In the genomic region with DNA sequence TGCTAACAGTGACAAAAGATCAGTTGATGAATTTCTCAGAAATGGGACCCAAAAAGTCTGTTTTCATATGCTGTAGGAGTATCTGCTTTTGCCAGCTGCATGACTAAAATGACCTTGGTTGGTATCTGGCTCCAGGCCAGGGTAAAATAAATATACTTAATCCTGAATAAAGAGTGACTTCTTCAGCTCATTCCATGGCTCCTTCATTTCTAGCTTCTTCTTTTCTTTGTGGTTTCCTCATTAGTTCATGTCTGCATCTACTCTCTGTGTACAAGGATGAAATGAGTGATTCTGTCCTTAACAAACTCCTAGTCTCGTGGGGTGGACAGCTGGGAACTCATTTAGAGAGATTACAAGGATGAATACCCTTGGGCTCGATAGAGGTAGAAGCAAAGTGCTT, we compare ENCODE assay signal across 12 cellular contexts. TPM values are rescaled to one million over a fixed set of nuclear protein-coding genes. Genes with fewer than 3 reads are reported as not detected.
A peak's percentile ranks its signal among the peaks of the same experiment; 100 is the strongest.
DNase-seq lines count a peak whose midpoint lies in the region; ATAC-seq, FAIRE-seq and TF ChIP-seq lines count a peak whose summit lies in the region.
"Had no signal": no experiment of that assay in that cellular context is flagged by ENCODE, and none has a peak within 500 bp of the region (broad histone marks: within the 10 kb centered on the region; RNA-seq: fewer than 3 reads in every experiment).

No MANE protein-coding gene starts in this region.

- H3K9me3 Mint-ChIP-seq in activated naive CD4-positive, alpha-beta T cell treated with anti-CD3 and anti-CD28 coated beads, Interleukin-2, amount 50 U/mL, for 72 hours: no peaks in the 10 kb centered on the region

- H4K20me1 ChIP-seq in PC-3 (ENCODE audit: low read length): no peaks in the 10 kb centered on the region
- H4K20me1 ChIP-seq in endothelial cell of umbilical vein (replicated peaks; ENCODE audit: control insufficient read depth, extremely low read depth, insufficient read depth, low read length): no peaks in the 10 kb centered on the region

- no peaks in the 10 kb centered on the region for H3K9me1 ChIP-seq in endothelial cell of umbilical vein (replicated peaks; ENCODE audit: control insufficient read depth, extremely low read depth, insufficient read depth, low read length)

- H3K9me2 ChIP-seq in PC-3 (replicated peaks; ENCODE audit: low read length): no peaks in the 10 kb centered on the region

- H3K9me3 ChIP-seq in PC-3 (ENCODE audit: low read length) (no peaks in the 10 kb centered on the region), endothelial cell of umbilical vein (replicated peaks; ENCODE audit: control insufficient read depth, insufficient read depth, low read length) (no peaks in the 10 kb centered on the region), pancreas (no peaks in the 10 kb centered on the region)
- H3K9me3 ChIP-seq: upper lobe of right lung had no signal

- H3K27me3 ChIP-seq in PC-3 (ENCODE audit: low read length): no peaks in the 10 kb centered on the region
- H3K27me3 ChIP-seq in endothelial cell of umbilical vein (ENCODE audit: control insufficient read depth in 2 of 2, insufficient read depth in 2 of 2, low read length in 2 of 2): no peaks in the 10 kb centered on the region
- no peaks in the 10 kb centered on the region for H3K27me3 ChIP-seq in pancreas
- H3K27me3 ChIP-seq: upper lobe of right lung had no signal

- H3K79me2 ChIP-seq in PC-3 (ENCODE audit: low read length): peaks cover 83% of the 10 kb centered on the region
- peaks cover 11% of the 10 kb centered on the region for H3K79me2 ChIP-seq in endothelial cell of umbilical vein (ENCODE audit: control insufficient read depth, insufficient read depth, low read length)

- H3K4me1 ChIP-seq in PC-3 (ENCODE audit: insufficient read depth, low read length) (peaks cover 54% of the 10 kb centered on the region), endothelial cell of umbilical vein (ENCODE audit: control insufficient read depth, extremely low read depth, insufficient read depth, low read length) (peaks cover 33% of the 10 kb centered on the region), pancreas (peaks cover 14 to 29% (median 24%) of the 10 kb centered on the region in 3 donors)

- DNase-seq in DMS 273 (lab: John Stamatoyannopoulos, UW; ENCODE audit: unreplicated experiment) (peak; percentile 30), DMS 273 treated with DMSO at 0.1 percent for 48 hours (lab: John Stamatoyannopoulos, UW) (no peak), PC-3 (peak; percentile 70), endothelial cell of umbilical vein (ENCODE audit: low read depth, low spot score) (peak; percentile 79), pancreas (peak in 1 of 6 donors; percentile 35)
- no peak for DNase-seq in activated naive CD4-positive, alpha-beta T cell treated with anti-CD3 and anti-CD28 coated beads, Interleukin-2, amount 50 U/mL, for 72 hours (ENCODE audit: low spot score in 2 of 2)
- no peak for DNase-seq in stimulated activated CD4-positive, alpha-beta T cell treated with anti-CD3 and anti-CD28 coated beads, Interleukin-1b, Interleukin-23, amount 100 ng/mL, for 48 hours
- DNase-seq: 8988T; activated naive CD4-positive, alpha-beta T cell treated with Interleukin-2 at 50 U/mL for 16 hours; NCI-H345; upper lobe of right lung had no signal

- CTCF ChIA-PET in PC-3 (lab: Charles Lee): no interaction called here
- CTCF ChIA-PET in endothelial cell of umbilical vein (lab: Charles Lee): interaction anchor here (0.6 to 1.9 kb wide), 9 partner anchors 10 to 772 kb away, joined by 3 to 7 read pairs (median 4); no protein-coding TSS in a partner anchor

- H3K27ac Mint-ChIP-seq in activated naive CD4-positive, alpha-beta T cell treated with anti-CD3 and anti-CD28 coated beads, Interleukin-2, amount 50 U/mL, for 72 hours: no peak overlapping the region

- FAIRE-seq in endothelial cell of umbilical vein (lab: Jason Lieb, UNC): peak; percentile 85
- no peak for FAIRE-seq in pancreas (lab: Jason Lieb, UNC)

- dilution Hi-C loops in endothelial cell of umbilical vein (cut with MboI; ENCODE audit: extremely low pct_ligation_motif_present, low sequenced_read_pairs): no loop called here

- 48 to 57% methylated on average over 2 of the region's 2 CpGs for WGBS in pancreas, 2 donors

- TF ChIP-seq CTCF in PC-3 (conservative IDR thresholded peaks at IDR 0.05; ENCODE audit: low read depth, low read length): no peak
- TF ChIP-seq CTCF in endothelial cell of umbilical vein (IDR thresholded peaks at IDR 0.05; ENCODE audit: extremely low read depth in 1 of 2, insufficient read depth in 1 of 2, low read depth in 1 of 2, low read length in 2 of 2): no peak
- no peak for TF ChIP-seq CTCF in pancreas (IDR thresholded peaks at IDR 0.05)

- BruUV-seq in PC-3 (replicated peaks; lab: Mats Ljungman, UMichigan): no TSS peak
- no TSS peak for BruUV-seq in endothelial cell of umbilical vein (replicated peaks; lab: Mats Ljungman, UMichigan)

- H3K36me3 ChIP-seq in PC-3 (ENCODE audit: low read depth, low read length): no peaks in the 10 kb centered on the region; the same call in 1 of the 2 replicates
- H3K36me3 ChIP-seq in endothelial cell of umbilical vein (ENCODE audit: control insufficient read depth in 2 of 2, extremely low read depth in 1 of 2, insufficient read depth in 2 of 2, low read length in 2 of 2): no peaks in the 10 kb centered on the region
- no peaks in the 10 kb centered on the region for H3K36me3 ChIP-seq in pancreas
- H3K36me3 ChIP-seq: upper lobe of right lung had no signal

- POLR2A ChIA-PET in PC-3 (lab: Charles Lee; ENCODE audit: unreplicated experiment): no interaction called here
- POLR2A ChIA-PET in endothelial cell of umbilical vein (lab: Charles Lee): no interaction called here

- H2AFZ ChIP-seq in PC-3 (ENCODE audit: low read length) (no peak overlapping the region), endothelial cell of umbilical vein (ENCODE audit: low read depth, low read length) (no peak overlapping the region)

- H3K9ac ChIP-seq in PC-3 (ENCODE audit: low read length): 0 out of 2 replicates have a peak overlapping the region, but pooled peaks have one; percentile 6
- H3K9ac ChIP-seq in endothelial cell of umbilical vein (replicated peaks; ENCODE audit: extremely low read depth, insufficient read depth, low read length): no peak overlapping the region

- no peak for TF ChIP-seq POLR2A in endothelial cell of umbilical vein (IDR thresholded peaks at IDR 0.05; ENCODE audit: low read depth, low read length)

- H3K27ac ChIP-seq in PC-3 (ENCODE audit: low read length) (peak overlapping the region; percentile 97), endothelial cell of umbilical vein (ENCODE audit: insufficient read depth, low read depth, low read length) (no peak overlapping the region), pancreas (peak overlapping the region in 1 of 4 donors; percentile 48)
- H3K27ac ChIP-seq: upper lobe of right lung had no signal

- H3K4me3 ChIP-seq in PC-3 (ENCODE audit: low read length) (no peak overlapping the region), endothelial cell of umbilical vein (replicated peaks in 1 of 3; ENCODE audit: insufficient read depth in 1 of 3, low read depth in 1 of 3, low read length in 3 of 3) (no peak overlapping the region), pancreas (no peak overlapping the region)
- H3K4me3 ChIP-seq: upper lobe of right lung had no signal

- H3F3A ChIP-seq in PC-3 (ENCODE audit: low read length, unreplicated experiment): peaks cover 8% of the 10 kb centered on the region

- intact Hi-C loops in PC-3 (cut with micrococcal nuclease): no loop called here
- intact Hi-C loops in endothelial cell of umbilical vein (cut with micrococcal nuclease): no loop called here
- intact Hi-C loops in pancreas (cut with DNase I): no loop called here

- peaks cover 19 to 30% of the 10 kb centered on the region in 2 donors for H3K36me3 Mint-ChIP-seq in activated naive CD4-positive, alpha-beta T cell treated with anti-CD3 and anti-CD28 coated beads, Interleukin-2, amount 50 U/mL, for 72 hours

- H3K4me2 ChIP-seq in PC-3 (ENCODE audit: low read length) (peak overlapping the region; percentile 36), endothelial cell of umbilical vein (ENCODE audit: insufficient read depth, low read length) (peak overlapping the region; percentile 28)

- no peak for ATAC-seq in PC-3
- peak; percentile 44 to 73 (median 68) for ATAC-seq in pancreas
- ATAC-seq in activated naive CD4-positive, alpha-beta T cell treated with anti-CD3 and anti-CD28 coated beads, Interleukin-2, amount 50 U/mL, for 72 hours: no peak
- ATAC-seq in HG03139 (IDR thresholded peaks at IDR 0.05; ENCODE audit: unreplicated experiment): no peak
- ATAC-seq: upper lobe of right lung had no signal

TF ChIP-seq in endothelial cell of umbilical vein, 7 proteins besides CTCF, POLR2A, EP300 and RAD21:
- no peak for TF ChIP-seq MYC (IDR thresholded peaks at IDR 0.05; ENCODE audit: low read depth, low read length)
- peak; percentile 28 for TF ChIP-seq FOS (IDR thresholded peaks at IDR 0.05; ENCODE audit: borderline replicate concordance, insufficient read depth, low read length)

RNA-seq across cellular contexts. Expression of a gene that starts 36.0 kb away (rescaled TPM):
- total RNA-seq in PC-3 (2014; rRNA removed) (52.2 and 61.5 TPM in 2 replicates), endothelial cell of umbilical vein (12.1 and 13.2 TPM in 2 replicates), pancreas (100 to 1,000 TPM in 1 of 6 donors, 10 to 100 TPM in 5; 11.3 to 153 (median 25.3) TPM)
- polyA plus RNA-seq in endothelial cell of umbilical vein (9.0 and 12.9 TPM in 2 replicates), pancreas (10 to 100 TPM; 19.0 to 24.8 TPM)
- 13.3 and 15.1 TPM in 2 replicates for polyA plus RNA-seq in endothelial cell of umbilical vein (2011; cell fraction: cytosol; rRNA removed)
- polyA plus RNA-seq in endothelial cell of umbilical vein (2011; cell fraction: nucleus; rRNA removed): 12.4 and 16.0 TPM in 2 replicates
- 12.5 and 19.1 TPM in 2 replicates for polyA plus RNA-seq in endothelial cell of umbilical vein (2012)
- 12.8 and 15.1 TPM in 2 replicates for polyA minus RNA-seq in endothelial cell of umbilical vein
- polyA minus RNA-seq in endothelial cell of umbilical vein (2011; cell fraction: cytosol; rRNA and poly(A)+ RNA removed): 11.8 TPM
- polyA minus RNA-seq in endothelial cell of umbilical vein (2011; cell fraction: nucleus; rRNA and poly(A)+ RNA removed): 17.2 and 19.3 TPM in 2 replicates
- total RNA-seq in activated naive CD4-positive, alpha-beta T cell treated with anti-CD3 and anti-CD28 coated beads, Interleukin-2, amount 50 U/mL, for 72 hours: 10 to 100 TPM; 18.2 to 32.0 TPM

Comparison
In these comparisons a context has a peak if more than half of its experiments do, and no peak if none do; other contexts are left out.
1. DNase-seq: peak in DMS 273 (single experiment), PC-3 (single experiment) and endothelial cell of umbilical vein (single experiment); none in DMS 273 treated with DMSO at 0.1 percent for 48 hours (single experiment), activated naive CD4-positive, alpha-beta T cell treated with anti-CD3 and anti-CD28 coated beads, Interleukin-2, amount 50 U/mL, for 72 hours (0 of 2) and stimulated activated CD4-positive, alpha-beta T cell treated with anti-CD3 and anti-CD28 coated beads, Interleukin-1b, Interleukin-23, amount 100 ng/mL, for 48 hours (single experiment).
2. ATAC-seq: peak in pancreas (4 of 4); none in PC-3 (single experiment), activated naive CD4-positive, alpha-beta T cell treated with anti-CD3 and anti-CD28 coated beads, Interleukin-2, amount 50 U/mL, for 72 hours (0 of 2) and HG03139 (single experiment).